Comparison of ENCODE assay signal across 8 cellular contexts in the genomic region with DNA sequence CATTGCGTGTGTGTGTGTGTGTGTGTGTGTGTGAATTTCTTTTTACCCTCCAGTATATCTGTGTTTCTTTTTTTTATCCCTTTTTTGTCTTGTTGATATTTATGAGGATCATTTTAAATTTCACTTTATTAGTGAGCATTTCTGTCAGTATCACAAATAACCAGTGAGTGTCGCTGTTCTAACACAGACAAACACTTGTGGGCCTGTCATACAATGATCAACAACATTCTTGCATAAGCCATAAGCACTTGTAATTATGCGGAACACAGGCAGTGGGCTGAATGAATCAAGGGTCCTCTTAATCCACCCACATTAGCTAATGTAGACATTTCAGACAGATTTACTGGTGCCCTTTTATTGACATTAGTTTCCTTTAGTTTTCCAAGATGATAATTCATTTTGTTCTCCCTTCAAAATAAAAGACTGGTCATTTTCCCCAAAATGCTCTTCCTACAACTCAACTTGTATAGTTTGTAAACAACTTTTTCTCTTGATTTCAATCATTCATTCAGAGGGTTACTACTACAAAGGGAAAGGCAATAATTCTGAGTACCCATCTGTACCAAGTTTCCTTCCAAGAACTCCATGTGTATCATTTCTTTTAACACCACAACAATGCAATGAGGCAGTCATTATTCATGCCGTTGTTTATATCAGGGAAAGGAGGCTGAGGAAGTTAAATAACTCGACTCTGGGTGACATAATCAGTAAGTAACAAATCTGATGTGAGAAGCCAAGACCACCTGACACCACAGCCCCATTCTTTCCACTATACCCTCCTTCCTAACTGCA. TPM values are rescaled to one million over a fixed set of nuclear protein-coding genes. Genes with fewer than 3 reads are reported as not detected.
A peak's percentile ranks its signal among the peaks of the same experiment; 100 is the strongest.
DNase-seq lines count a peak whose midpoint lies in the region; ATAC-seq and TF ChIP-seq lines count a peak whose summit lies in the region.

No MANE protein-coding gene starts in this region.

- H3K4me3 ChIP-seq in BJ (ENCODE audit: low read depth, low read length) = no peak overlapping the region

- POLR2A ChIA-PET in BJ (lab: Charles Lee) = no interaction called here

- TF ChIP-seq CTCF in BJ (IDR thresholded peaks at IDR 0.05; ENCODE audit: insufficient read depth, low read depth, low read length) = peak; percentile 71

- no peaks in the 10 kb centered on the region for H3K36me3 ChIP-seq in BJ (ENCODE audit: control insufficient read depth, insufficient read depth, low read length)

- CTCF ChIA-PET in BJ (lab: Yijun Ruan, JAX) = interaction anchor here (0.7 to 2.4 kb wide), 16 partner anchors 10 to 869 kb away, joined by 3 to 15 read pairs (median 4); no protein-coding TSS in a partner anchor

- peak; percentile 9 for DNase-seq in BJ (ENCODE audit: low read depth)
- peak; percentile 13 for DNase-seq in NCI-H446 treated with DMSO at 0.1 percent for 48 hours (lab: John Stamatoyannopoulos, UW)
- peak; percentile 42 to 84 for DNase-seq in T47D (ENCODE audit: low read depth in 1 of 2, low spot score in 1 of 2)
- DNase-seq in left kidney (ENCODE audit: low read depth, low spot score) = peak; percentile 78
- no peak for DNase-seq in effector CD4-positive, alpha-beta T cell
- DNase-seq in cerebellar nuclear complex (lab: John Stamatoyannopoulos, UW) = no peak

- in situ Hi-C loops in T47D (cut with HindIII; ENCODE audit: low pct_unique_long_range_greater_than_20kb, low sequenced_read_pairs) = no loop called here

- ATAC-seq in GM18909 (IDR thresholded peaks at IDR 0.05; ENCODE audit: poor library complexity, unreplicated experiment) = peak; percentile 86
- peak; percentile 98 for ATAC-seq in HG03159 (IDR thresholded peaks at IDR 0.05; ENCODE audit: unreplicated experiment)

- H3K27me3 ChIP-seq in BJ (ENCODE audit: control insufficient read depth, insufficient read depth, low read length) = no peaks in the 10 kb centered on the region

RNA-seq across cellular contexts. Expression of gene ANO3, which starts 34.6 kb away (rescaled TPM):
- 3.0 and 5.0 TPM in 2 replicates for polyA plus RNA-seq in BJ (2011; rRNA removed)
- polyA minus RNA-seq in BJ (2011; rRNA and poly(A)+ RNA removed) = 3.8 and 5.4 TPM in 2 replicates

Comparison
In these comparisons a context has a peak if more than half of its experiments do, and no peak if none do; other contexts are left out.
1. DNase-seq: peak in BJ (single experiment), NCI-H446 treated with DMSO at 0.1 percent for 48 hours (single experiment), T47D (2 of 2) and left kidney (single experiment); none in effector CD4-positive, alpha-beta T cell (single experiment) and cerebellar nuclear complex (0 of 2).